Comparison of ENCODE assay signal across 9 cellular contexts in the genomic region with DNA sequence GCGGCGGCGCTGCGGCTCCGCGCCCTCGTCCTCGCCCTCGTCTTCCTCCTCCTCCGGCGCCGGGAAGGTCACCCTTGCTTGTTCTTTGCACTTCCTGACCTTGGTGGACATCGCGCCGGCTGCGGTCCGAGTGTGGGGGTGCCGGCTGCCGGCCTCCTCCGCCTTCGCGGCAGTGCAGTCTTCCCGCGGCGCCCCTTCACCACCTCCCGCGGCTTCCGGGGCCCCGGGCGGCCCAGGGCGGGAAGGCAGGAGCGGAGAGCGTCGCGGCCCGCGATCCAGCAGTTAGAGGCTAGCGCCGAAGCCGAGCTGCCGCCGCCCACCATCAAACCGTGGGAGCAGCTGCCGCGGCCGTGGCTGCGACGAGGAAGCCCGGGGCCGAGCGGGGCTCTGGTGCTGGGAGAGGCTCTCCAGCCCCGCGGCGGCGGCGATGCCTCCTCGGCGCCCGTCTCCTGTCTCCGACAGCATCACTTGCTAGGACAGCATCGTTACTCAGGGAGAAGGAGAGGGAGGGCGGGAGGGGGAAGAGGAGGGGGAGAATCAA. TPM values are rescaled to one million over a fixed set of nuclear protein-coding genes. Genes with fewer than 3 reads are reported as not detected.
DNase-seq lines count a peak whose midpoint lies in the region; ATAC-seq and TF ChIP-seq lines count a peak whose summit lies in the region.
"Had no signal": no experiment of that assay in that cellular context is flagged by ENCODE, and none has a peak within 500 bp of the region (broad histone marks: within the 10 kb centered on the region; RNA-seq: fewer than 3 reads in every experiment).

A gene (minus strand): TSS at position 491 of the 541 bp plus-strand sequence. CDS start 380 bp downstream, at position 111.

- peaks cover 47% of the 10 kb centered on the region for H3K27me3 Mint-ChIP-seq in activated CD4-positive, alpha-beta T cell treated with anti-CD3 and anti-CD28 coated beads, Interleukin-2, amount 10 ng/mL, durations not matched to agents 7 days and 5 days
- H3K27me3 Mint-ChIP-seq in effector memory CD8-positive, alpha-beta T cell, result peaks cover 18 to 20% of the 10 kb centered on the region in 2 donors

- no peaks in the 10 kb centered on the region for H3K9me3 Mint-ChIP-seq in activated CD4-positive, alpha-beta T cell treated with anti-CD3 and anti-CD28 coated beads, Interleukin-2, amount 10 ng/mL, durations not matched to agents 7 days and 5 days
- H3K9me3 Mint-ChIP-seq in effector memory CD8-positive, alpha-beta T cell, result no peaks in the 10 kb centered on the region

- POLR2A ChIA-PET in A673 (lab: Charles Lee; ENCODE audit: low non-redundant PET), result no interaction called here
- POLR2A ChIA-PET in activated CD4-positive, alpha-beta T cell treated with anti-CD3 and anti-CD28 coated beads, Interleukin-2, amount 10 ng/mL, durations not matched to agents 7 days and 5 days (lab: Charles Lee), result no interaction called here

- intact Hi-C loops in A673 (cut with micrococcal nuclease; ENCODE audit: unreplicated experiment), result loop anchor here (5.0 kb wide), 2 partner anchors 266 to 501 kb away; no protein-coding TSS in a partner anchor
- intact Hi-C loops in stomach (cut with DNase I; ENCODE audit: low total_unique reads), result no loop called here

- H3K27ac Mint-ChIP-seq in activated CD4-positive, alpha-beta T cell treated with anti-CD3 and anti-CD28 coated beads, Interleukin-2, amount 10 ng/mL, durations not matched to agents 7 days and 5 days, result no peak within 1 kb of the TSS
- no peak within 1 kb of the TSS for H3K27ac Mint-ChIP-seq in effector memory CD8-positive, alpha-beta T cell

- TF ChIP-seq POLR2A in stomach (IDR thresholded peaks at IDR 0.05), result no peak

- H3K9me3 ChIP-seq in A673 (ENCODE audit: low read depth, low read length, poor library complexity, severe bottlenecking) (no peaks in the 10 kb centered on the region), mononuclear cell (ENCODE audit: low read depth, low read length) (no peaks in the 10 kb centered on the region), stomach (no peaks in the 10 kb centered on the region)

- ATAC-seq in GM19023 (IDR thresholded peaks at IDR 0.05; ENCODE audit: unreplicated experiment) (peak; percentile 36), HG03521 (IDR thresholded peaks at IDR 0.05; ENCODE audit: unreplicated experiment) (peak; percentile 27), GM19328 (IDR thresholded peaks at IDR 0.05; ENCODE audit: unreplicated experiment) (no peak)
- peak; percentile 38 for ATAC-seq in effector memory CD8-positive, alpha-beta T cell (replicated peaks)

- BruUV-seq in A673 (replicated peaks; lab: Mats Ljungman, UMichigan), result no TSS peak

- H3K4me1 ChIP-seq in A673 (ENCODE audit: insufficient read depth, low read length, poor library complexity, severe bottlenecking) (no peaks in the 10 kb centered on the region), mononuclear cell (ENCODE audit: insufficient read depth, low read length) (peaks cover 19% of the 10 kb centered on the region), stomach (peaks cover 11 to 30% (median 26%) of the 10 kb centered on the region in 4 donors)

- H3K36me3 ChIP-seq in A673 (ENCODE audit: insufficient read depth, low read length, poor library complexity, severe bottlenecking) (no peaks in the 10 kb centered on the region), stomach (no peaks in the 10 kb centered on the region)

- TF ChIP-seq EP300 in stomach (IDR thresholded peaks at IDR 0.05), result no peak

- peak within 1 kb of the TSS; percentile 75 for H3K4me3 Mint-ChIP-seq in activated CD4-positive, alpha-beta T cell treated with anti-CD3 and anti-CD28 coated beads, Interleukin-2, amount 10 ng/mL, durations not matched to agents 7 days and 5 days
- H3K4me3 Mint-ChIP-seq in effector memory CD8-positive, alpha-beta T cell, result peak within 1 kb of the TSS; percentile 92 to 96

- H3K4me1 Mint-ChIP-seq in activated CD4-positive, alpha-beta T cell treated with anti-CD3 and anti-CD28 coated beads, Interleukin-2, amount 10 ng/mL, durations not matched to agents 7 days and 5 days, result peaks cover 23% of the 10 kb centered on the region
- peaks cover 9 to 18% of the 10 kb centered on the region in 2 donors for H3K4me1 Mint-ChIP-seq in effector memory CD8-positive, alpha-beta T cell (ENCODE audit: low read depth in 2 of 2)

- H3K36me3 Mint-ChIP-seq in activated CD4-positive, alpha-beta T cell treated with anti-CD3 and anti-CD28 coated beads, Interleukin-2, amount 10 ng/mL, durations not matched to agents 7 days and 5 days (ENCODE audit: low read depth), result no peaks in the 10 kb centered on the region
- H3K36me3 Mint-ChIP-seq in effector memory CD8-positive, alpha-beta T cell (ENCODE audit: insufficient read depth), result no peaks in the 10 kb centered on the region

- CTCF ChIA-PET in A673 (lab: Charles Lee), result no interaction called here
- CTCF ChIA-PET in activated CD4-positive, alpha-beta T cell treated with anti-CD3 and anti-CD28 coated beads, Interleukin-2, amount 10 ng/mL, durations not matched to agents 7 days and 5 days (lab: Charles Lee), result interaction anchor here (0.6 kb wide), 1 partner anchor 970 kb away, joined by 4 read pairs; no protein-coding TSS in a partner anchor

- peaks cover 40% of the 10 kb centered on the region for H3K27me3 ChIP-seq in A673 (replicated peaks; ENCODE audit: insufficient read depth, low read depth, low read length, poor library complexity)
- H3K27me3 ChIP-seq in mononuclear cell (ENCODE audit: insufficient read depth, low read length), result peaks cover 61% of the 10 kb centered on the region
- peaks cover 0 to 55% (median 28%) of the 10 kb centered on the region in 3 donors for H3K27me3 ChIP-seq in stomach

- TF ChIP-seq CTCF in A673 (conservative IDR thresholded peaks at IDR 0.05; ENCODE audit: low read depth, low read length), result no peak
- no peak for TF ChIP-seq CTCF in stomach (IDR thresholded peaks at IDR 0.05)

- DNase-seq in A673 (ENCODE audit: low spot score) (peak; percentile 30), stomach (peak; percentile 27)
- DNase-seq in activated CD4-positive, alpha-beta T cell treated with anti-CD3 and anti-CD28 coated beads, Interleukin-2, amount 10 ng/mL, durations not matched to agents 7 days and 5 days, result peak; percentile 15
- peak; percentile 6 to 26 (median 7) for DNase-seq in effector memory CD8-positive, alpha-beta T cell

- 0 to 1% (median 0%) methylated on average over 3 to 62 of the region's 62 CpGs for WGBS in stomach, 5 donors

- H3K4me3 ChIP-seq in A673 (ENCODE audit: low read depth, low read length, poor library complexity, severe bottlenecking), result peak within 1 kb of the TSS; percentile 54
- H3K4me3 ChIP-seq in mononuclear cell (ENCODE audit: low read length), result peak within 1 kb of the TSS; percentile 44
- H3K4me3 ChIP-seq in stomach, result peak within 1 kb of the TSS; percentile 52 to 81 (median 68)

- no peak within 1 kb of the TSS for H3K27ac ChIP-seq in A673 (ENCODE audit: low read depth, low read length, poor library complexity, severe bottlenecking)
- H3K27ac ChIP-seq in stomach, result peak within 1 kb of the TSS in 4 of 5 donors; percentile 20 to 71 (median 54)

RNA-seq across cellular contexts. Expression of the gene that starts here (rescaled TPM):
- total RNA-seq in A673 (2021), result 0.24 and 0.28 TPM in 2 replicates
- total RNA-seq in activated CD4-positive, alpha-beta T cell treated with anti-CD3 and anti-CD28 coated beads, Interleukin-2, amount 10 ng/mL, durations not matched to agents 7 days and 5 days, result under 1 TPM; 0.85 to 0.94 TPM
- total RNA-seq in mononuclear cell, result 0.31 TPM
- 1 to 10 TPM in 1 of 5 donors, under 1 TPM in 1, not detected in 3; 0.72 to 3.7 TPM for total RNA-seq in stomach
- polyA plus RNA-seq in stomach, result under 1 TPM in 2 of 3 donors, not detected in 1; 0.31 to 0.68 TPM
- total RNA-seq: lung microvascular endothelial cell had no signal

Comparison
In these comparisons a context has a peak if more than half of its experiments do, and no peak if none do; other contexts are left out.
1. Peak in DNase-seq and H3K4me3 ChIP-seq in A673; RNA of the gene not detected or under 1 TPM.
2. Peak in DNase-seq in activated CD4-positive, alpha-beta T cell treated with anti-CD3 and anti-CD28 coated beads, Interleukin-2, amount 10 ng/mL, durations not matched to agents 7 days and 5 days; RNA of the gene not detected or under 1 TPM.